ENCODE assay signal across 19 cellular contexts in the genomic region with DNA sequence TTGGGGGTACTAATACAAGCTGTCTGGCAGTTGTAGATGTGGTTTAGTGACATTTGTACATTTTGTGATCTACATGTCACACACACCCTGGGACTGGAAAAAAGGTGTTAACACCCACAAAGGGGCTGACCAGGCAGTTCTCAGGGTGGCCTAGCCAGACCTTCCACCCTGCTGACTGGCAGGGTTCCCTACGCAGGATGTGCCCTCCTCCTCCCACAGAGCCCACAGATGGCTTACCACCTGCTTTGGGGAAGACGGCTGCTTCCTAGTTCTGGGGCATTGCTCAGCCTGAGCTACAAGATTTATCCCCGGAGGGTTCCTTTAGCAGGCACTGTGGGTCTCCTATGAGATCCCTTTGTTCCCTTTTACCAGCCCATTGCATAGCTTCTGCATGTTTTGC. TPM values are rescaled to one million over a fixed set of nuclear protein-coding genes. Genes with fewer than 3 reads are reported as not detected.
A peak's percentile ranks its signal among the peaks of the same experiment; 100 is the strongest.
DNase-seq lines count a peak whose midpoint lies in the region; ATAC-seq lines count a peak whose summit lies in the region.
"Had no signal": no experiment of that assay in that cellular context is flagged by ENCODE, and none has a peak within 500 bp of the region (broad histone marks: within the 10 kb centered on the region; RNA-seq: fewer than 3 reads in every experiment).

No MANE protein-coding gene starts in this region.

- ATAC-seq in HG03159 (IDR thresholded peaks at IDR 0.05; ENCODE audit: unreplicated experiment) (no peak), HG03095 (IDR thresholded peaks at IDR 0.05; ENCODE audit: unreplicated experiment) (no peak), GM21717 (IDR thresholded peaks at IDR 0.05; ENCODE audit: unreplicated experiment) (no peak), HG02642 (IDR thresholded peaks at IDR 0.05; ENCODE audit: poor library complexity, unreplicated experiment) (no peak)
- ATAC-seq: CD8-positive, alpha-beta T cell; Panc1 had no signal

- DNase-seq in D341Med (ENCODE audit: low spot score) (peak; percentile 58), LHCN-M2 (ENCODE audit: low read depth) (peak; percentile 7), NCI-H69 (lab: John Stamatoyannopoulos, UW) (peak; percentile 50), myocyte (ENCODE audit: low read depth) (peak; percentile 37)
- DNase-seq: CD8-positive, alpha-beta T cell; H7; Kasumi-1; NCI-H1436; NCI-H2081 treated with DMSO at 0.1 percent for 48 hours; NCI-H226; NCI-H748 treated with DMSO at 0.1 percent for 48 hours; Right ventricle myocardium superior; SK-N-SH had no signal

RNA-seq across cellular contexts. Expression of gene SNAP25, which starts 35.1 kb away (rescaled TPM):
- total RNA-seq in LHCN-M2 (2014; rRNA removed) (0.58 and 1.1 TPM in 2 replicates), myocyte (0.16 and 0.64 TPM in 2 replicates)
- polyA plus RNA-seq in LHCN-M2 (2012): 0.06 TPM
- polyA plus RNA-seq in myocyte (2012): not detected
- total RNA-seq: B cell; CD8-positive, alpha-beta T cell; Right ventricle myocardium superior had no signal

Comparison
In these comparisons a context has a peak if more than half of its experiments do, and no peak if none do; other contexts are left out.
1. DNase-seq: peak in every context shown above with its lines; median percentile 58 in D341Med; 50 in NCI-H69; 37 in myocyte; 7 in LHCN-M2.